In genomic region chr6:72619883-72620696, GRCh38 we compare ENCODE assay signal across 8 cellular contexts. TPM values are rescaled to one million over a fixed set of nuclear protein-coding genes. Genes with fewer than 3 reads are reported as not detected.
DNase-seq lines count a peak whose midpoint lies in the region; ATAC-seq and TF ChIP-seq lines count a peak whose summit lies in the region.

No MANE protein-coding gene starts in this region.

- DNase-seq in DMS153 (lab: John Stamatoyannopoulos, UW) (peak; percentile 43), lower lobe of right lung (peak; percentile 50), NCI-H345 (lab: John Stamatoyannopoulos, UW) (no peak)
- DNase-seq in activated CD4-positive, CD25-positive, alpha-beta regulatory T cell (lab: John Stamatoyannopoulos, UW): peak; percentile 14 to 52 (median 26)
- peak; percentile 42 for DNase-seq in central memory CD4-positive, alpha-beta T cell
- peak; percentile 49 for DNase-seq in stimulated activated CD8-positive, alpha-beta memory T cell treated with anti-CD3 and anti-CD28 coated beads, Interleukin-12 subunit alpha, Interleukin-12 subunit beta, amount 100 ng/mL, for 1 hour (ENCODE audit: low read depth)

- TF ChIP-seq CTCF in lower lobe of right lung (IDR thresholded peaks at IDR 0.05): no peak

- intact Hi-C loops in lower lobe of right lung (cut with DNase I): loop anchor here (5.0 kb wide), 1 partner anchor 512 kb away; no protein-coding TSS in a partner anchor

- H3K4me3 ChIP-seq in lower lobe of right lung: peak overlapping the region; percentile 60

- no peak overlapping the region for H3K27ac ChIP-seq in lower lobe of right lung

- no peaks in the 10 kb centered on the region for H3K36me3 ChIP-seq in lower lobe of right lung

- peaks cover 35% of the 10 kb centered on the region for H3K4me1 ChIP-seq in lower lobe of right lung

- H3K27me3 ChIP-seq in lower lobe of right lung (ENCODE audit: low read depth): peaks cover 30% of the 10 kb centered on the region

- ATAC-seq in GM19468 (IDR thresholded peaks at IDR 0.05; ENCODE audit: extremely low read depth, unreplicated experiment) (peak; percentile 50), HG03575 (IDR thresholded peaks at IDR 0.05; ENCODE audit: extremely low read depth, insufficient number of reproducible peaks, low FRiP score, unreplicated experiment) (peak; percentile 70), lower lobe of right lung (peak; percentile 56 to 59)

- H3K9me3 ChIP-seq in lower lobe of right lung: no peaks in the 10 kb centered on the region

RNA-seq across cellular contexts. Expression of gene KCNQ5, which starts 1.8 kb away (rescaled TPM):
- 0.35 TPM for total RNA-seq in lower lobe of right lung
